Comparison of ENCODE assay signal across 21 cellular contexts in genomic region chr10:53846809-53847208, GRCh38.
DNase-seq lines count a peak whose midpoint lies in the region; FAIRE-seq and TF ChIP-seq lines count a peak whose summit lies in the region.
"Had no signal": no experiment of that assay in that cellular context is flagged by ENCODE, and none has a peak within 500 bp of the region (broad histone marks: within the 10 kb centered on the region; RNA-seq: fewer than 3 reads in every experiment).

No MANE protein-coding gene starts in this region.

- H3K79me2 ChIP-seq in OCI-LY3 (ENCODE audit: low read length): no peaks in the 10 kb centered on the region

- H3K4me1 ChIP-seq in OCI-LY3 (ENCODE audit: low read length) (peaks cover 5% of the 10 kb centered on the region; the same call in 1 of the 2 replicates), kidney (ENCODE audit: control insufficient read depth in 1 of 2, insufficient read depth in 1 of 2, low read depth in 1 of 2, low read length in 2 of 2) (no peaks in the 10 kb centered on the region)
- H3K4me1 ChIP-seq: BLaER1, right lobe of liver had no signal

- FAIRE-seq in bronchial epithelial cell (lab: Jason Lieb, UNC) (no peak), kidney (lab: Jason Lieb, UNC) (no peak)

- H3K27me3 ChIP-seq in OCI-LY3 (ENCODE audit: low read depth, low read length) (no peaks in the 10 kb centered on the region), bronchial epithelial cell (ENCODE audit: control insufficient read depth, insufficient read depth, low read length) (no peaks in the 10 kb centered on the region)
- H3K27me3 ChIP-seq: BLaER1, ovary, right lobe of liver had no signal

- H3K4me3 Mint-ChIP-seq in osteocyte (ENCODE audit: unreplicated experiment): no peak overlapping the region
- H3K4me3 Mint-ChIP-seq in Calu3 (ENCODE audit: low read depth, unreplicated experiment): no peak overlapping the region
- H3K4me3 Mint-ChIP-seq: activated naive CD8-positive, alpha-beta T cell treated with anti-CD3 and anti-CD28 coated beads, Interleukin-2, amount 50 U/mL, for 24 hours; T-helper 1 cell treated with Interleukin-12 subunit alpha and Interleukin-12 subunit beta and Interleukin-4 antibody, amounts not matched to agents 30 μg/mL and 1 μg/mL, for 36 hours had no signal

- no peak overlapping the region for H3K4me3 ChIP-seq in OCI-LY3 (ENCODE audit: low read length)
- no peak overlapping the region for H3K4me3 ChIP-seq in bronchial epithelial cell (ENCODE audit: low read depth, low read length)
- H3K4me3 ChIP-seq in kidney (ENCODE audit: low read length in 2 of 2): no peak overlapping the region
- H3K4me3 ChIP-seq: BLaER1, ovary, right lobe of liver had no signal

- H3K9me3 Mint-ChIP-seq in osteocyte (ENCODE audit: unreplicated experiment) (no peaks in the 10 kb centered on the region), Calu3 (ENCODE audit: low read depth, unreplicated experiment) (no peaks in the 10 kb centered on the region)
- H3K9me3 Mint-ChIP-seq: activated naive CD8-positive, alpha-beta T cell treated with anti-CD3 and anti-CD28 coated beads, Interleukin-2, amount 50 U/mL, for 24 hours; T-helper 1 cell treated with Interleukin-12 subunit alpha and Interleukin-12 subunit beta and Interleukin-4 antibody, amounts not matched to agents 30 μg/mL and 1 μg/mL, for 36 hours had no signal

- H3K27me3 Mint-ChIP-seq in osteocyte (ENCODE audit: unreplicated experiment) (peaks cover 11% of the 10 kb centered on the region), Calu3 (ENCODE audit: unreplicated experiment) (no peaks in the 10 kb centered on the region)
- H3K27me3 Mint-ChIP-seq: activated naive CD8-positive, alpha-beta T cell treated with anti-CD3 and anti-CD28 coated beads, Interleukin-2, amount 50 U/mL, for 24 hours had no signal

- H3K27ac ChIP-seq in OCI-LY3 (ENCODE audit: low read length): no peak overlapping the region
- H3K27ac ChIP-seq in kidney (ENCODE audit: low read depth in 2 of 2, low read length in 2 of 2): no peak overlapping the region
- H3K27ac ChIP-seq: BLaER1, ovary, right lobe of liver had no signal

- H3K4me1 Mint-ChIP-seq in osteocyte (ENCODE audit: unreplicated experiment): peaks cover 2% of the 10 kb centered on the region
- peaks cover 11% of the 10 kb centered on the region for H3K4me1 Mint-ChIP-seq in Calu3 (ENCODE audit: low read depth, unreplicated experiment)
- H3K4me1 Mint-ChIP-seq: activated naive CD8-positive, alpha-beta T cell treated with anti-CD3 and anti-CD28 coated beads, Interleukin-2, amount 50 U/mL, for 24 hours had no signal

- H3K36me3 Mint-ChIP-seq in osteocyte (ENCODE audit: unreplicated experiment): no peaks in the 10 kb centered on the region
- H3K36me3 Mint-ChIP-seq in Calu3 (ENCODE audit: insufficient read depth, unreplicated experiment): no peaks in the 10 kb centered on the region

- DNase-seq in DMS53 (lab: John Stamatoyannopoulos, UW) (peak; percentile 9), DMS53 treated with DMSO at 0.1 percent for 48 hours (lab: John Stamatoyannopoulos, UW; ENCODE audit: unreplicated experiment) (no peak), bronchial epithelial cell (ENCODE audit: low read depth) (no peak), osteocyte (ENCODE audit: extremely low spot score, unreplicated experiment) (no peak), Calu3 (no peak), kidney (no peak), cerebellum (ENCODE audit: low spot score) (no peak)
- DNase-seq: 8988T; activated CD4-positive, alpha-beta T cell treated with anti-CD3 and anti-CD28 coated beads, Interleukin-2, amount 50 U/mL, for 1 hour; activated CD8-positive, alpha-beta memory T cell treated with anti-CD3 and anti-CD28 coated beads, Interleukin-2, amount 50 U/mL, for 4 hours; activated effector memory CD4-positive, alpha-beta T cell treated with anti-CD3 and anti-CD28 coated beads, Interleukin-2, amount 50 U/mL, for 16 hours; activated naive CD8-positive, alpha-beta T cell treated with anti-CD3 and anti-CD28 coated beads, Interleukin-2, amount 50 U/mL, for 24 hours; foreskin melanocyte; hippocampal formation; NCI-H524; ovary; right lobe of liver; stimulated activated CD4-positive, alpha-beta T cell treated with anti-CD3 and anti-CD28 coated beads, Interleukin-15, amount 100 ng/mL, for 24 hours had no signal

- H3K36me3 ChIP-seq in OCI-LY3 (replicated peaks; ENCODE audit: low read depth, low read length) (no peaks in the 10 kb centered on the region), bronchial epithelial cell (ENCODE audit: control insufficient read depth, insufficient read depth, low read length) (no peaks in the 10 kb centered on the region), kidney (ENCODE audit: control insufficient read depth in 1 of 2, insufficient read depth in 2 of 2, low read length in 2 of 2) (no peaks in the 10 kb centered on the region)
- H3K36me3 ChIP-seq: BLaER1, ovary, right lobe of liver had no signal

- TF ChIP-seq CTCF in OCI-LY3 (IDR thresholded peaks at IDR 0.05; ENCODE audit: low read depth, low read length) (peak; percentile 22; the same call in 1 of the 2 replicates), bronchial epithelial cell (IDR thresholded peaks at IDR 0.05; ENCODE audit: insufficient read depth, low read length, severe bottlenecking) (peak; percentile 6), osteocyte (IDR thresholded peaks at IDR 0.05) (peak; percentile 33), Calu3 (IDR thresholded peaks at IDR 0.05; ENCODE audit: unreplicated experiment) (no peak), kidney (IDR thresholded peaks at IDR 0.05; ENCODE audit: borderline replicate concordance, extremely low read depth, insufficient read depth) (no peak)

- intact Hi-C loops in Calu3 (cut with micrococcal nuclease; ENCODE audit: unreplicated experiment) (loop anchor here (2.0 to 10.0 kb wide), 4 partner anchors 246 to 1032 kb away; no protein-coding TSS in a partner anchor), kidney (cut with DNase I) (no loop called here)

- no peak overlapping the region for H3K4me2 ChIP-seq in OCI-LY3 (ENCODE audit: low read length)
- H3K4me2 ChIP-seq: BLaER1 had no signal

- H3K27ac Mint-ChIP-seq in osteocyte (ENCODE audit: unreplicated experiment) (no peak overlapping the region), Calu3 (ENCODE audit: unreplicated experiment) (no peak overlapping the region)
- H3K27ac Mint-ChIP-seq: activated naive CD8-positive, alpha-beta T cell treated with anti-CD3 and anti-CD28 coated beads, Interleukin-2, amount 50 U/mL, for 24 hours; T-helper 1 cell treated with Interleukin-12 subunit alpha and Interleukin-12 subunit beta and Interleukin-4 antibody, amounts not matched to agents 30 μg/mL and 1 μg/mL, for 36 hours had no signal

- H4K20me1 ChIP-seq in OCI-LY3 (ENCODE audit: insufficient read depth, low read length): no peaks in the 10 kb centered on the region
- H4K20me1 ChIP-seq: BLaER1 had no signal

- CTCF ChIA-PET in Calu3 (lab: Charles Lee): no interaction called here

- BruUV-seq in Calu3 (replicated peaks; lab: Mats Ljungman, UMichigan): no TSS peak

- H3K9ac ChIP-seq in OCI-LY3 (ENCODE audit: low read length) (no peak overlapping the region), kidney (ENCODE audit: low read length in 2 of 2) (no peak overlapping the region)
- H3K9ac ChIP-seq: BLaER1 had no signal

- 0 out of 2 replicates have a peak overlapping the region, but pooled peaks have one; percentile 15 for H2AFZ ChIP-seq in OCI-LY3 (ENCODE audit: low read depth, low read length)

- H3K9me3 ChIP-seq in OCI-LY3 (ENCODE audit: insufficient read depth, low read length): no peaks in the 10 kb centered on the region
- no peaks in the 10 kb centered on the region for H3K9me3 ChIP-seq in kidney (ENCODE audit: control insufficient read depth in 1 of 2, low read length in 2 of 2)
- H3K9me3 ChIP-seq: BLaER1, ovary, right lobe of liver had no signal

Comparison
In these comparisons a context has a peak if more than half of its experiments do, and no peak if none do; other contexts are left out.
1. CTCF ChIP-seq: peak in OCI-LY3 (single experiment), bronchial epithelial cell (single experiment) and osteocyte (single experiment); none in Calu3 (single experiment) and kidney (single experiment).